8 cellular contexts compared by ENCODE assay signal in the genomic region with DNA sequence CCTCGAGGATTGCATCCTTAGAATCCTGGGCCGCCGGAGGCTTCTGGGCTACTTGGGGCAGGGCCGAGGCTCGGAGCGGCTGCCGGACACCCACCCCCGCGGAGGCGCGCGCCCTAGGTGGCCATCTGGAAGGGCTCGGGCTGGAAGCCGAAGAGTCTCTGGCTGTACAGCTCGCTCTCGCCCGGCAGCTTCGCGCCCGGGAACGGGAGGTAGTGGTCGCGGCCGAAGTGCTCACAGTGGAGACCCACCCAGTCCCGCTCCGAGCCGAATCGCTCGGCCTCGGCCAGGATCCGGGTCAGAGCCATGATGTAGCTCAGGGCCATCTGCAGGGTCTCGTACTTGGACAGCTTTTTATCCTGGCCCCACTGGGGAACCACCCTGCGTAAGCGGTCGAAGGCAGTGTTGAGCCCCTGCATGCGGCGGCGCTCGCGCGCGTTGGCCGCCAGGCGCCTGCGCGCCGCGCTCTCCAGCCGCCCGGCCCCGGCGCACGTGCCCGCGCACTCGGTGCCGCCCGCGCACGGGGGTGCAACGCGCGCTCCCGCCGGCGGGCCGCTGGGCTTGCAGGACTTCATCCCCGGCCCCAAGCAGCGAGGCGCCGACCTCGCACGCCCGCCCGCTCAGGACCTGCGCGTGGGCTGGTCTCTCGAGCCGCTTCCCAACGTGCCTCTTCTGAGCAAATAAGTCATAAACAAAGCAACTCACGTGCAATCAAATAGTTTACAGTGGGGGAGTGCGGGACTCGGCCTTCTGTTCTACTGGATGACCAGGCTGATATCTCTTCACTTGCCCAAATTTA. TPM values are rescaled to one million over a fixed set of nuclear protein-coding genes. Genes with fewer than 3 reads are reported as not detected.
DNase-seq lines count a peak whose midpoint lies in the region; ATAC-seq, FAIRE-seq and TF ChIP-seq lines count a peak whose summit lies in the region.

No MANE protein-coding gene starts in this region.

- BruUV-seq in GM12878 (replicated peaks; lab: Mats Ljungman, UMichigan): no TSS peak

- peak; percentile 49 for TF ChIP-seq CTCF in RWPE1 (conservative IDR thresholded peaks at IDR 0.05; ENCODE audit: low read depth)
- TF ChIP-seq CTCF in GM12878 (IDR thresholded peaks at IDR 0.05 in 2 of 3, conservative IDR thresholded peaks at IDR 0.05 in 1 of 3; ENCODE audit: control insufficient read depth in 2 of 3, extremely low read depth in 1 of 3, insufficient read depth in 1 of 3, low read depth in 3 of 3, low read length in 3 of 3): peak; percentile 12 to 37 (median 21); a peak in 3 of 6 replicates

- in situ Hi-C loops in G401 (cut with HindIII; ENCODE audit: low sequenced_read_pairs) (no loop called here), GM12878 (cut with MboI) (no loop called here)

- RAD21 ChIA-PET in GM12878 (lab: Charles Lee; ENCODE audit: unreplicated experiment): no interaction called here

- no peak for TF ChIP-seq RAD21 in GM12878 (IDR thresholded peaks at IDR 0.05; ENCODE audit: insufficient read depth, low read depth, low read length)

- peak; percentile 87 for ATAC-seq in GM21576 (IDR thresholded peaks at IDR 0.05; ENCODE audit: unreplicated experiment)
- ATAC-seq in GM12878: peak; percentile 98

- SMC1A ChIA-PET in GM12878 (lab: Charles Lee; ENCODE audit: uncharacterized antibody, unreplicated experiment): interaction anchor here (0.7 to 1.9 kb wide), 5 partner anchors 16 to 70 kb away, joined by 3 to 9 read pairs (median 5); no protein-coding TSS in a partner anchor

- H3K9ac ChIP-seq in HUES64 (ENCODE audit: low read depth, low read length) (peak overlapping the region; percentile 89), GM12878 (ENCODE audit: control insufficient read depth, insufficient read depth, low read length) (peak overlapping the region; percentile 15; the same call in 1 of the 2 replicates)

- H3K4me3 ChIP-seq in HUES64 (ENCODE audit: low read length) (peak overlapping the region; percentile 63), GM12878 (peak overlapping the region; percentile 61; the same call in 1 of the 2 replicates), iPS DF 6.9 (ENCODE audit: low read length) (peak overlapping the region; percentile 73; the same call in 1 of the 2 replicates)

- H3K27ac ChIP-seq in HUES64 (ENCODE audit: low read depth, low read length) (peak overlapping the region; percentile 62; the same call in 1 of the 2 replicates), RWPE1 (peak overlapping the region; percentile 67), GM12878 (ENCODE audit: control insufficient read depth, insufficient read depth) (no peak overlapping the region), iPS DF 6.9 (ENCODE audit: low read length) (no peak overlapping the region)

- H3K27me3 ChIP-seq in HUES64 (ENCODE audit: insufficient read depth, low read length) (peaks cover 53% of the 10 kb centered on the region), GM12878 (replicated peaks in 1 of 2; ENCODE audit: control insufficient read depth in 2 of 2, insufficient read depth in 2 of 2, low read length in 1 of 2) (peaks cover 0 to 4% of the 10 kb centered on the region in 2 experiments; a peak in 2 of 4 replicates), iPS DF 6.9 (ENCODE audit: control insufficient read depth, insufficient read depth, low read length) (peaks cover 3% of the 10 kb centered on the region; the same call in 1 of the 2 replicates)

- H2AFZ ChIP-seq in GM12878 (ENCODE audit: control insufficient read depth, low read depth, low read length): peak overlapping the region; percentile 98

- intact Hi-C loops in GM12878 (cut with micrococcal nuclease; ENCODE audit: unreplicated experiment): no loop called here

- CTCF ChIA-PET in RWPE1 (lab: Yijun Ruan, JAX): interaction anchor here (0.6 to 1.6 kb wide), 5 partner anchors 18 to 703 kb away, joined by 3 to 4 read pairs (median 4); no protein-coding TSS in a partner anchor
- CTCF ChIA-PET in GM12878 (lab: Yijun Ruan, JAX): interaction anchor here (0.5 to 1.7 kb wide), 9 partner anchors 16 to 534 kb away, joined by 3 to 9 read pairs (median 4); partner anchors contain the start of gene MYPN

- H4K20me1 ChIP-seq in GM12878 (ENCODE audit: control insufficient read depth, insufficient read depth): no peaks in the 10 kb centered on the region

- H3K36me3 ChIP-seq in HUES64 (ENCODE audit: insufficient read depth, low read length) (no peaks in the 10 kb centered on the region), GM12878 (ENCODE audit: control insufficient read depth in 2 of 2, insufficient read depth in 2 of 2, low read length in 1 of 2) (no peaks in the 10 kb centered on the region), iPS DF 6.9 (ENCODE audit: control insufficient read depth, insufficient read depth, low read length) (no peaks in the 10 kb centered on the region)

- H3K9me3 ChIP-seq in HUES64 (ENCODE audit: insufficient read depth, low read depth, low read length) (no peaks in the 10 kb centered on the region), GM12878 (replicated peaks; ENCODE audit: control insufficient read depth, insufficient read depth, low read length) (no peaks in the 10 kb centered on the region), iPS DF 6.9 (ENCODE audit: control insufficient read depth, insufficient read depth, low read length) (no peaks in the 10 kb centered on the region)

- H3K4me2 ChIP-seq in GM12878 (ENCODE audit: control insufficient read depth, insufficient read depth): peak overlapping the region; percentile 97

- 1% methylated on average over 83 of the region's 83 CpGs for WGBS in HUES64
- under 1% methylated on average over 79 of the region's 83 CpGs for WGBS in GM12878 (ENCODE audit: insufficient coverage, insufficient replicate concordance, low lambda C conversion rate, missing lambda C conversion rate)
- no CpG with 5 or more reads among the region's 83 CpGs for WGBS in iPS DF 6.9 (ENCODE audit: insufficient coverage, insufficient read length)

- no peak for TF ChIP-seq EP300 in GM12878 (IDR thresholded peaks at IDR 0.05; ENCODE audit: borderline replicate concordance in 1 of 2, control insufficient read depth in 1 of 2, low read depth in 2 of 2, low read length in 2 of 2)

- no peak for TF ChIP-seq POLR2A in GM12878 (IDR thresholded peaks at IDR 0.05; ENCODE audit: low read depth, low read length)

- POLR2A ChIA-PET in RWPE1 (lab: Yijun Ruan, JAX; ENCODE audit: low non-redundant PET): interaction anchor here (0.5 to 0.8 kb wide), 2 partner anchors 75 to 154 kb away, joined by 3 read pairs; no protein-coding TSS in a partner anchor
- POLR2A ChIA-PET in GM12878 (lab: Charles Lee): interaction anchor here (0.5 to 0.8 kb wide), 2 partner anchors 82 to 158 kb away, joined by 3 to 5 read pairs; no protein-coding TSS in a partner anchor

- H3K4me1 ChIP-seq in HUES64 (ENCODE audit: insufficient read depth, low read length) (peaks cover 11% of the 10 kb centered on the region; the same call in 1 of the 2 replicates), GM12878 (ENCODE audit: control insufficient read depth, insufficient read depth, low read length) (peaks cover 5% of the 10 kb centered on the region; the same call in 1 of the 2 replicates), iPS DF 6.9 (ENCODE audit: control insufficient read depth, insufficient read depth, low read length) (peaks cover 2% of the 10 kb centered on the region; the same call in 1 of the 2 replicates)

- H3K79me2 ChIP-seq in GM12878 (ENCODE audit: control insufficient read depth, insufficient read depth, low read length): no peaks in the 10 kb centered on the region

- DNase-seq in G401 (ENCODE audit: low spot score) (peak; percentile 75), RWPE1 (ENCODE audit: low spot score) (peak; percentile 78), GM12878 (ENCODE audit: low read depth, low spot score) (no peak), iPS DF 6.9 (ENCODE audit: low read depth, low spot score) (peak; percentile 58), retina (peak; percentile 95)
- DNase-seq in stimulated activated naive CD4-positive, alpha-beta T cell treated with Interleukin-2 at 50 U/mL for 16 hours (lab: John Stamatoyannopoulos, UW): no peak

- no peak for FAIRE-seq in GM12878 (lab: Jason Lieb, UNC)

TF ChIP-seq in GM12878, 131 proteins besides CTCF, POLR2A, EP300 and RAD21 (continues in another document):
- TF ChIP-seq EZH2 (IDR thresholded peaks at IDR 0.05; ENCODE audit: borderline replicate concordance, control insufficient read depth, low read depth, low read length) (no peak), YY1 (IDR thresholded peaks at IDR 0.05; ENCODE audit: low read depth, low read length) (no peak), IRF4 (IDR thresholded peaks at IDR 0.05; ENCODE audit: low read depth, low read length) (no peak), KDM1A (IDR thresholded peaks at IDR 0.05; ENCODE audit: borderline replicate concordance) (no peak), DPF2 (IDR thresholded peaks at IDR 0.05) (0 out of 2 replicates have a peak, but pooled peaks have one; percentile 36), ZNF384 (IDR thresholded peaks at IDR 0.05; ENCODE audit: borderline replicate concordance, low read depth, low read length) (no peak), POLR2AphosphoS2 (IDR thresholded peaks at IDR 0.05; ENCODE audit: low read depth, low read length) (no peak), GATAD2B (conservative IDR thresholded peaks at IDR 0.05; ENCODE audit: low read depth) (peak; percentile 58; the same call in 1 of the 2 replicates)

RNA-seq across cellular contexts. Expression of gene ATOH7, which starts 0.6 kb away (rescaled TPM):
- total RNA-seq in G401 (2014; rRNA removed; shearing (Covaris generic)): 0.37 and 0.92 TPM in 2 replicates
- polyA plus RNA-seq in HUES64 (2013, experiment 1 of 2): 0.15 TPM
- 0.25 TPM for polyA plus RNA-seq in HUES64 (2013, experiment 2 of 2)
- not detected in 2 replicates for total RNA-seq in GM12878 (2013; cell fraction: nucleolus; rRNA removed)
- total RNA-seq in GM12878 (2014; rRNA removed) (not detected in 2 replicates), GM12878 (2014; rRNA removed; fragmentation: Illumina TruSeq; extraction: Trizol) (not detected in 2 replicates), GM12878 (2021) (not detected in 2 replicates)
- polyA plus RNA-seq in GM12878 (2011; ENCODE audit: low read depth): not detected
- polyA plus RNA-seq in GM12878 (2011; rRNA removed) (not detected in 2 replicates), GM12878 (2014; fragmentation: Illumina TruSeq; extraction: Trizol) (not detected in 2 replicates), GM12878 (2014; fragmentation: Nextera tagmentation; extraction: Ambion mirVana) (not detected), GM12878 (2014; rRNA removed) (not detected in 2 replicates), GM12878 (2016; fragmentation: Nextera tagmentation; extraction: Ambion mirVana) (not detected)
- polyA plus RNA-seq in GM12878 (2011; cell fraction: cytosol; rRNA removed): 0.04 TPM in 1 of 2 replicates, not detected in the other
- polyA plus RNA-seq in GM12878 (2011; cell fraction: nucleus; rRNA removed): not detected in 2 replicates
- polyA plus RNA-seq in GM12878 (2012): not detected in 2 replicates
- polyA minus RNA-seq in GM12878 (2011; rRNA and poly(A)+ RNA removed): not detected in 2 replicates
- not detected in 2 replicates for polyA minus RNA-seq in GM12878 (2011; cell fraction: cytosol; rRNA and poly(A)+ RNA removed)
- not detected in 2 replicates for polyA minus RNA-seq in GM12878 (2011; cell fraction: nucleus; rRNA and poly(A)+ RNA removed)

Comparison
In these comparisons a context has a peak if more than half of its experiments do, and no peak if none do; other contexts are left out.
1. DNase-seq: peak in G401 (single experiment), RWPE1 (single experiment), iPS DF 6.9 (single experiment) and retina (single experiment); none in GM12878 (single experiment) and stimulated activated naive CD4-positive, alpha-beta T cell treated with Interleukin-2 at 50 U/mL for 16 hours (single experiment).
2. H3K27ac ChIP-seq: peak in HUES64 (single experiment) and RWPE1 (single experiment); none in GM12878 (single experiment) and iPS DF 6.9 (single experiment).
3. Peak in every context shown above with its lines, with median percentiles within 50 percentile points of each other: H3K4me3 ChIP-seq.